In genomic region chr2:44280869-44281268, GRCh38 we compare ENCODE assay signal across 27 cellular contexts. TPM values are rescaled to one million over a fixed set of nuclear protein-coding genes. Genes with fewer than 3 reads are reported as not detected.
"Had no signal": no experiment of that assay in that cellular context is flagged by ENCODE, and none has a peak within 500 bp of the region (broad histone marks: within the 10 kb centered on the region; RNA-seq: fewer than 3 reads in every experiment).

No MANE protein-coding gene starts in this region.

- H3K9me3 ChIP-seq: stomach, suprapubic skin, testis, thoracic aorta, thyroid gland, tibial artery, tibial nerve, transverse colon, upper lobe of left lung, upper lobe of right lung, uterus, vagina had no signal

- DNase-seq: stimulated activated CD4-positive, alpha-beta T cell treated with anti-CD3 and anti-CD28 coated beads, Interleukin-2, amount 100 ng/mL, for 48 hours; stimulated activated CD4-positive, alpha-beta T cell treated with anti-CD3 and anti-CD28 coated beads, Interleukin-4, amount 100 ng/mL, for 1 hour; stimulated activated CD4-positive, alpha-beta T cell treated with anti-CD3 and anti-CD28 coated beads, Interleukin-4, amount 100 ng/mL, for 24 hours; stimulated activated CD4-positive, alpha-beta T cell treated with anti-CD3 and anti-CD28 coated beads, Interleukin-4, amount 100 ng/mL, for 4 hours; stimulated activated CD8-positive, alpha-beta memory T cell treated with anti-CD3 and anti-CD28 coated beads, Interleukin-4, amount 100 ng/mL, for 48 hours; stimulated activated naive B cell treated with anti-CD40 and anti-IgM and Interleukin-4, amounts not matched to agents 10 μg/mL and 1 μg/mL and 100 μg/mL, for 72 hours; stimulated activated naive CD4-positive, alpha-beta T cell; stimulated activated naive CD4-positive, alpha-beta T cell treated with Interleukin-2 at 50 U/mL for 16 hours; stimulated activated naive CD8-positive, alpha-beta T cell treated with anti-CD3 and anti-CD28 coated beads, Interleukin-15, amount 100 ng/mL, for 72 hours; stimulated activated naive CD8-positive, alpha-beta T cell treated with anti-CD3 and anti-CD28 coated beads, Interleukin-15, Interleukin-2, amounts not matched to agents 100 U/mL and 50 U/mL, for 24 hours; stomach; substantia nigra; testis; thyroid gland; tibial artery; transverse colon; trophoblast cell; upper lobe of left lung; upper lobe of right lung; uterus had no signal

- FAIRE-seq: urothelium cell line had no signal

- H3K27me3 ChIP-seq: stomach, suprapubic skin, testis, thyroid gland, tibial artery, tibial nerve, transverse colon, upper lobe of left lung, upper lobe of right lung, uterus, vagina had no signal

- H3K36me3 ChIP-seq: stomach, suprapubic skin, thoracic aorta, thyroid gland, tibial artery, tibial nerve, transverse colon, upper lobe of left lung, upper lobe of right lung, uterus, vagina had no signal

- ATAC-seq: stimulated activated effector memory CD8-positive, alpha-beta T cell treated with anti-CD3 and anti-CD28 coated beads, Interleukin-12 subunit alpha, Interleukin-12 subunit beta, amount 100 ng/mL, for 72 hours; stimulated activated memory B cell treated with anti-CD40 and anti-IgM and Interleukin-4, amounts not matched to agents 10 μg/mL and 1 μg/mL and 100 μg/mL, for 72 hours; stimulated activated naive B cell treated with anti-CD40 and anti-IgM and Interleukin-4, amounts not matched to agents 10 μg/mL and 1 μg/mL and 100 μg/mL, for 72 hours; stimulated activated naive CD8-positive, alpha-beta T cell treated with anti-CD3 and anti-CD28 coated beads, Interleukin-15, amount 100 ng/mL, for 72 hours; stimulated activated naive CD8-positive, alpha-beta T cell treated with anti-CD3 and anti-CD28 coated beads, Interleukin-15, Interleukin-2, amounts not matched to agents 100 U/mL and 50 U/mL, for 24 hours; upper lobe of right lung had no signal

- H3K4me1 ChIP-seq: testis, tibial nerve, upper lobe of left lung, upper lobe of right lung, uterus, vagina had no signal

- H3K4me3 ChIP-seq: stomach, suprapubic skin, testis, thoracic aorta, thyroid gland, tibial artery, tibial nerve, transverse colon, upper lobe of left lung, upper lobe of right lung, uterus, vagina had no signal

- H3K27ac ChIP-seq: stomach, suprapubic skin, testis, thoracic aorta, thyroid gland, tibial artery, tibial nerve, transverse colon, upper lobe of left lung, upper lobe of right lung, uterus, vagina had no signal

RNA-seq across cellular contexts. Expression of gene SLC3A1, which starts 5.6 kb away (rescaled TPM):
- total RNA-seq: thyroid gland, vagina had no signal
